8 cellular contexts compared by ENCODE assay signal in the genomic region with DNA sequence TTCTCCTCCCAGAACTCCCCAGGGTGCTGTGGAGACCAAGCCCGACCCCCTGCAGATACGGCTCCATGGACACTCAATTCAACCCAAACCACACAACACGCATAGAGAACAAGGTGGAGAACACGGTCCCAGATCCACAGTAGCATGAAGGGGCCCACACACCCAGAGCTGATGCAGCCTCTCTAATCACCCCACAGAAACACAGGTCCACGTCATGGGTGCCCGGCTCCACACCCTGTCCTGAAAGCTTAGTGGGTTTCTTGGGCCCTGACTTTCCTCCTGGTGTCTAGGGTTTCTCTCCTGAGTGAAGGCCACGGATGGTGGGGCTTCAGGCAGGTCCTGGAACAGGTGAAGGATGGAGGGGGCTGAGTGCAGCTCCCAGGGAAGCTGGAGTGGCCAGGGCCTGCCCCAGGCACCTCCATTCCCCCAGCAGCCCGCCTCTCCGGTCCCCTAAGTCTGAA. TPM values are rescaled to one million over a fixed set of nuclear protein-coding genes. Genes with fewer than 3 reads are reported as not detected.
A peak's percentile ranks its signal among the peaks of the same experiment; 100 is the strongest.
DNase-seq lines count a peak whose midpoint lies in the region; ATAC-seq and TF ChIP-seq lines count a peak whose summit lies in the region.

No MANE protein-coding gene starts in this region.

- no peak for DNase-seq in activated naive CD4-positive, alpha-beta T cell treated with anti-CD3 and anti-CD28 coated beads, Interleukin-2, amount 50 U/mL, for 72 hours (ENCODE audit: low spot score in 2 of 2)
- DNase-seq in activated naive CD4-positive, alpha-beta T cell treated with Interleukin-2 at 50 U/mL for 16 hours = no peak
- DNase-seq in activated CD4-positive, alpha-beta memory T cell treated with anti-CD3 and anti-CD28 coated beads, Interleukin-2, amount 10 ng/mL, durations not matched to agents 7 days and 5 days = no peak
- no peak for DNase-seq in memory B cell (ENCODE audit: low spot score in 2 of 2)
- DNase-seq in upper lobe of left lung = no peak
- no peak for DNase-seq in COR-L47 (lab: John Stamatoyannopoulos, UW)
- no peak for DNase-seq in cerebellar cortex (ENCODE audit: low spot score)

- H3K4me3 Mint-ChIP-seq in activated CD4-positive, alpha-beta memory T cell treated with anti-CD3 and anti-CD28 coated beads, Interleukin-2, amount 10 ng/mL, durations not matched to agents 7 days and 5 days = peak overlapping the region; percentile 70
- peak overlapping the region; percentile 58 for H3K4me3 Mint-ChIP-seq in memory B cell

- ATAC-seq in activated naive CD4-positive, alpha-beta T cell treated with anti-CD3 and anti-CD28 coated beads, Interleukin-2, amount 50 U/mL, for 72 hours = no peak
- ATAC-seq in memory B cell (ENCODE audit: low read depth) = no peak
- ATAC-seq in upper lobe of left lung (ENCODE audit: low FRiP score in 2 of 2) = peak in 1 of 2 donors; percentile 4
- no peak for ATAC-seq in HG03097 (IDR thresholded peaks at IDR 0.05; ENCODE audit: low FRiP score, unreplicated experiment)

- H3K4me1 ChIP-seq in upper lobe of left lung = peaks cover 6 to 28% (median 20%) of the 10 kb centered on the region in 4 donors

- CTCF ChIA-PET in activated CD4-positive, alpha-beta memory T cell treated with anti-CD3 and anti-CD28 coated beads, Interleukin-2, amount 10 ng/mL, durations not matched to agents 7 days and 5 days (lab: Charles Lee) = interaction anchor here (1.1 kb wide), 1 partner anchor 42 kb away, joined by 4 read pairs; no protein-coding TSS in a partner anchor

- H3K36me3 Mint-ChIP-seq in activated naive CD4-positive, alpha-beta T cell treated with anti-CD3 and anti-CD28 coated beads, Interleukin-2, amount 50 U/mL, for 72 hours = no peaks in the 10 kb centered on the region
- H3K36me3 Mint-ChIP-seq in activated CD4-positive, alpha-beta memory T cell treated with anti-CD3 and anti-CD28 coated beads, Interleukin-2, amount 10 ng/mL, durations not matched to agents 7 days and 5 days (ENCODE audit: low read depth) = peaks cover 8% of the 10 kb centered on the region
- H3K36me3 Mint-ChIP-seq in memory B cell = peaks cover 1% of the 10 kb centered on the region

- H3K36me3 ChIP-seq in upper lobe of left lung = no peaks in the 10 kb centered on the region

- no peak for TF ChIP-seq CTCF in upper lobe of left lung (IDR thresholded peaks at IDR 0.05)

- H3K9me3 ChIP-seq in upper lobe of left lung = no peaks in the 10 kb centered on the region

- WGBS in upper lobe of left lung, 2 donors = 79% methylated on average over 7 to 9 of the region's 9 CpGs

- H3K27me3 ChIP-seq in upper lobe of left lung = no peaks in the 10 kb centered on the region

- no peak for TF ChIP-seq POLR2A in upper lobe of left lung (IDR thresholded peaks at IDR 0.05)

- H3K4me3 ChIP-seq in upper lobe of left lung = peak overlapping the region in 3 of 4 donors; percentile 15 to 47 (median 46)

- peaks cover 52% of the 10 kb centered on the region for H3K4me1 Mint-ChIP-seq in activated CD4-positive, alpha-beta memory T cell treated with anti-CD3 and anti-CD28 coated beads, Interleukin-2, amount 10 ng/mL, durations not matched to agents 7 days and 5 days
- peaks cover 47% of the 10 kb centered on the region for H3K4me1 Mint-ChIP-seq in memory B cell

- H3K27ac ChIP-seq in upper lobe of left lung = peak overlapping the region; percentile 51 to 78 (median 64)

- no peaks in the 10 kb centered on the region for H3K9me3 Mint-ChIP-seq in activated naive CD4-positive, alpha-beta T cell treated with anti-CD3 and anti-CD28 coated beads, Interleukin-2, amount 50 U/mL, for 72 hours
- no peaks in the 10 kb centered on the region for H3K9me3 Mint-ChIP-seq in activated CD4-positive, alpha-beta memory T cell treated with anti-CD3 and anti-CD28 coated beads, Interleukin-2, amount 10 ng/mL, durations not matched to agents 7 days and 5 days
- H3K9me3 Mint-ChIP-seq in memory B cell = no peaks in the 10 kb centered on the region

- H3K27me3 Mint-ChIP-seq in activated CD4-positive, alpha-beta memory T cell treated with anti-CD3 and anti-CD28 coated beads, Interleukin-2, amount 10 ng/mL, durations not matched to agents 7 days and 5 days = no peaks in the 10 kb centered on the region
- no peaks in the 10 kb centered on the region for H3K27me3 Mint-ChIP-seq in memory B cell

- peak overlapping the region; percentile 73 to 86 for H3K27ac Mint-ChIP-seq in activated naive CD4-positive, alpha-beta T cell treated with anti-CD3 and anti-CD28 coated beads, Interleukin-2, amount 50 U/mL, for 72 hours
- peak overlapping the region; percentile 88 for H3K27ac Mint-ChIP-seq in activated CD4-positive, alpha-beta memory T cell treated with anti-CD3 and anti-CD28 coated beads, Interleukin-2, amount 10 ng/mL, durations not matched to agents 7 days and 5 days
- peak overlapping the region; percentile 31 for H3K27ac Mint-ChIP-seq in memory B cell

- POLR2A ChIA-PET in activated CD4-positive, alpha-beta memory T cell treated with anti-CD3 and anti-CD28 coated beads, Interleukin-2, amount 10 ng/mL, durations not matched to agents 7 days and 5 days (lab: Charles Lee) = interaction anchor here (1.2 to 3.7 kb wide), 3 partner anchors 19 to 91 kb away, joined by 4 to 12 read pairs (median 5); a partner anchor contains a TSS

- TF ChIP-seq EP300 in upper lobe of left lung (IDR thresholded peaks at IDR 0.05) = no peak

RNA-seq across cellular contexts. Expression of a gene that starts 1.5 kb away (rescaled TPM):
- total RNA-seq in activated naive CD4-positive, alpha-beta T cell treated with anti-CD3 and anti-CD28 coated beads, Interleukin-2, amount 50 U/mL, for 72 hours = 1 to 10 TPM in 1 of 2 donors, under 1 TPM in 1; 0.25 to 2.3 TPM
- 1 to 10 TPM; 1.0 to 1.8 TPM for total RNA-seq in activated CD4-positive, alpha-beta memory T cell treated with anti-CD3 and anti-CD28 coated beads, Interleukin-2, amount 10 ng/mL, durations not matched to agents 7 days and 5 days
- 10 to 100 TPM in 1 of 6 donors, 1 to 10 TPM in 4, not detected in 1; 1.1 to 20.1 (median 1.8) TPM for total RNA-seq in upper lobe of left lung

RNA-seq across cellular contexts. Expression of a gene that starts 5.1 kb away (rescaled TPM):
- 10 to 100 TPM; 14.2 to 24.1 TPM for total RNA-seq in activated naive CD4-positive, alpha-beta T cell treated with anti-CD3 and anti-CD28 coated beads, Interleukin-2, amount 50 U/mL, for 72 hours
- total RNA-seq in activated CD4-positive, alpha-beta memory T cell treated with anti-CD3 and anti-CD28 coated beads, Interleukin-2, amount 10 ng/mL, durations not matched to agents 7 days and 5 days = 10 to 100 TPM; 48.1 TPM
- 10 to 100 TPM in 4 of 6 donors, 1 to 10 TPM in 2; 1.5 to 30.7 (median 15.5) TPM for total RNA-seq in upper lobe of left lung

RNA-seq across cellular contexts. Expression of a gene that starts 10.3 kb away (rescaled TPM):
- total RNA-seq in activated naive CD4-positive, alpha-beta T cell treated with anti-CD3 and anti-CD28 coated beads, Interleukin-2, amount 50 U/mL, for 72 hours = 1 to 10 TPM; 3.3 to 4.3 TPM
- total RNA-seq in activated CD4-positive, alpha-beta memory T cell treated with anti-CD3 and anti-CD28 coated beads, Interleukin-2, amount 10 ng/mL, durations not matched to agents 7 days and 5 days = 1 to 10 TPM; 5.5 TPM
- total RNA-seq in upper lobe of left lung = 1 to 10 TPM in 2 of 6 donors, under 1 TPM in 4; 0.33 to 2.1 (median 0.95) TPM

RNA-seq across cellular contexts. Expression of a gene that starts 19.3 kb away (rescaled TPM):
- 1 to 10 TPM; 6.8 to 8.9 TPM for total RNA-seq in activated naive CD4-positive, alpha-beta T cell treated with anti-CD3 and anti-CD28 coated beads, Interleukin-2, amount 50 U/mL, for 72 hours
- total RNA-seq in activated CD4-positive, alpha-beta memory T cell treated with anti-CD3 and anti-CD28 coated beads, Interleukin-2, amount 10 ng/mL, durations not matched to agents 7 days and 5 days = 1 to 10 TPM; 9.4 to 9.5 TPM
- total RNA-seq in upper lobe of left lung = 1 to 10 TPM in 5 of 6 donors, not detected in 1; 2.9 to 6.3 (median 4.8) TPM

RNA-seq across cellular contexts. Expression of a gene that starts 43.0 kb away (rescaled TPM):
- total RNA-seq in activated naive CD4-positive, alpha-beta T cell treated with anti-CD3 and anti-CD28 coated beads, Interleukin-2, amount 50 U/mL, for 72 hours = 100 to 1,000 TPM in 1 of 2 donors, 10 to 100 TPM in 1; 85.7 to 111 TPM
- 100 to 1,000 TPM; 127 to 130 TPM for total RNA-seq in activated CD4-positive, alpha-beta memory T cell treated with anti-CD3 and anti-CD28 coated beads, Interleukin-2, amount 10 ng/mL, durations not matched to agents 7 days and 5 days
- total RNA-seq in upper lobe of left lung = 100 to 1,000 TPM in 1 of 6 donors, 10 to 100 TPM in 5; 36.7 to 103 (median 67.8) TPM

Comparison
In these comparisons a context has a peak if more than half of its experiments do, and no peak if none do; other contexts are left out.
1. H3K27ac Mint-ChIP-seq: peak in every context shown above with its lines; median percentile 88 in activated CD4-positive, alpha-beta memory T cell treated with anti-CD3 and anti-CD28 coated beads, Interleukin-2, amount 10 ng/mL, durations not matched to agents 7 days and 5 days; 80 in activated naive CD4-positive, alpha-beta T cell treated with anti-CD3 and anti-CD28 coated beads, Interleukin-2, amount 50 U/mL, for 72 hours; 31 in memory B cell.